9 cellular contexts compared by ENCODE assay signal in the genomic region with DNA sequence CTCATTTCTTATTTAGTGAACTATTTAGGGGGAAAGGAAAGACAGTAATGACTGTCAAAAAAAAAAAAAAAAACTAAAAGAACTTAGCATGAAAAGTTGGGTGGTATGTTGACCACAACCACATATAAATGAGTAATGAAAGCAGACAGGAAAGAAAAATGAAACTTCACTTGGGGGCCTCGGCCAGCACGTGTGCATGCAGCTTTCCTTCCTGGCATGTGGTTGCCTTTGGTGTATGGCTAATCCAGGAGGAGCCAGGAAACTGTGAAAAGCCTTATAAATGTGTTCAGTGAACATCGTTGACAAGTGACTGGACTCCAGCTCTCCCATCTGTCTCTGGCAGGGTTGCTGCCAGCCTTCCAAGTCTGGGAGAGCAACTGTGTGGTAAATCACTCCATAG.
DNase-seq lines count a peak whose midpoint lies in the region; ATAC-seq and TF ChIP-seq lines count a peak whose summit lies in the region.
"Had no signal": no experiment of that assay in that cellular context is flagged by ENCODE, and none has a peak within 500 bp of the region (broad histone marks: within the 10 kb centered on the region; RNA-seq: fewer than 3 reads in every experiment).

No MANE protein-coding gene starts in this region.

- H3K4me1 Mint-ChIP-seq in T-helper 1 cell treated with Interleukin-12 subunit alpha and Interleukin-12 subunit beta and Interleukin-4 antibody, amounts not matched to agents 30 μg/mL and 1 μg/mL, for 36 hours (ENCODE audit: low read depth), result peaks cover 6% of the 10 kb centered on the region

- H3K27ac ChIP-seq in foreskin keratinocyte, result no peak overlapping the region

- peak overlapping the region; percentile 46 for H3K27ac Mint-ChIP-seq in T-helper 1 cell treated with Interleukin-12 subunit alpha and Interleukin-12 subunit beta and Interleukin-4 antibody, amounts not matched to agents 30 μg/mL and 1 μg/mL, for 36 hours

- DNase-seq in myocyte (ENCODE audit: low read depth) (peak; percentile 93), GM13977 (ENCODE audit: low spot score) (no peak), foreskin keratinocyte (no peak)
- DNase-seq in stimulated activated CD4-positive, alpha-beta T cell treated with anti-CD3 and anti-CD28 coated beads, Interleukin-4, amount 100 ng/mL, for 1 hour, result no peak

- H3K27me3 Mint-ChIP-seq in T-helper 1 cell treated with Interleukin-12 subunit alpha and Interleukin-12 subunit beta and Interleukin-4 antibody, amounts not matched to agents 30 μg/mL and 1 μg/mL, for 36 hours (ENCODE audit: low read depth), result no peaks in the 10 kb centered on the region

- in situ Hi-C loops in GM13977 (cut with MboI; ENCODE audit: low pct_unique_long_range_greater_than_20kb, low sequenced_read_pairs, unreplicated experiment), result no loop called here

- no peak for TF ChIP-seq CTCF in GM13977 (IDR thresholded peaks at IDR 0.05; ENCODE audit: extremely low read depth, insufficient read depth, missing control alignments)
- TF ChIP-seq CTCF in foreskin keratinocyte (conservative IDR thresholded peaks at IDR 0.05), result no peak

- no peaks in the 10 kb centered on the region for H3K27me3 ChIP-seq in foreskin keratinocyte
- H3K27me3 ChIP-seq: gastroesophageal sphincter had no signal

- peak; percentile 61 for ATAC-seq in GM18508 (IDR thresholded peaks at IDR 0.05; ENCODE audit: insufficient read depth, unreplicated experiment)
- ATAC-seq in HG02870 (IDR thresholded peaks at IDR 0.05; ENCODE audit: unreplicated experiment), result peak; percentile 84
- no peak for ATAC-seq in GM21786 (IDR thresholded peaks at IDR 0.05; ENCODE audit: unreplicated experiment)
- no peak for ATAC-seq in foreskin keratinocyte
- ATAC-seq: gastroesophageal sphincter had no signal

- no peaks in the 10 kb centered on the region for H3K36me3 Mint-ChIP-seq in T-helper 1 cell treated with Interleukin-12 subunit alpha and Interleukin-12 subunit beta and Interleukin-4 antibody, amounts not matched to agents 30 μg/mL and 1 μg/mL, for 36 hours (ENCODE audit: low read depth)

- no peak overlapping the region for H3K4me3 Mint-ChIP-seq in T-helper 1 cell treated with Interleukin-12 subunit alpha and Interleukin-12 subunit beta and Interleukin-4 antibody, amounts not matched to agents 30 μg/mL and 1 μg/mL, for 36 hours

- H3K4me1 ChIP-seq in foreskin keratinocyte, result no peaks in the 10 kb centered on the region

- H3K9me3 Mint-ChIP-seq in T-helper 1 cell treated with Interleukin-12 subunit alpha and Interleukin-12 subunit beta and Interleukin-4 antibody, amounts not matched to agents 30 μg/mL and 1 μg/mL, for 36 hours, result no peaks in the 10 kb centered on the region

Comparison
In these comparisons a context has a peak if more than half of its experiments do, and no peak if none do; other contexts are left out.
1. ATAC-seq: peak in GM18508 (single experiment) and HG02870 (single experiment); none in GM21786 (single experiment) and foreskin keratinocyte (single experiment).